ENCODE assay signal across 12 cellular contexts in the genomic region with DNA sequence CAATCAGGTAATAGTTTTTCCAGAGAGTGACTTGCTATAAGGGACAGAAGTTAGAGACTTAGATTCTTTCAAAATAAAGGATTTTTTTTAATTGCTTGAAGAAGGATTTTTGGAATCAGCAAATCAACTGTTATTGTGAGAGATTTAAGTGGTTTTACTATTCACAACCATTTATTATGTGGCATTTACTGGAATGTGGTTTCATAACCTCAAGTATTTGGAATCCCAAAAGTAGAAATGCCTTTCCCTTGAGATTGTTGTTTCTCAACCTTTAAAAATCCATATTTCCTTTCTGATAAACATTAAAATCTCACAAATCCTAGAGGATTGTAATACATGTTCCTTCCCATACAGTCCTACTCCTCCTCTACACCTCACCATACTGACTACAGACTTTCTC. TPM values are rescaled to one million over a fixed set of nuclear protein-coding genes. Genes with fewer than 3 reads are reported as not detected.
DNase-seq lines count a peak whose midpoint lies in the region; ATAC-seq and TF ChIP-seq lines count a peak whose summit lies in the region.
"Had no signal": no experiment of that assay in that cellular context is flagged by ENCODE, and none has a peak within 500 bp of the region (broad histone marks: within the 10 kb centered on the region; RNA-seq: fewer than 3 reads in every experiment).

No MANE protein-coding gene starts in this region.

- H3K4me1 Mint-ChIP-seq in activated CD8-positive, alpha-beta memory T cell treated with anti-CD3 and anti-CD28 coated beads, Interleukin-2, amount 10 ng/mL, durations not matched to agents 7 days and 5 days = peaks cover 71% of the 10 kb centered on the region

- CTCF ChIA-PET in activated CD8-positive, alpha-beta memory T cell treated with anti-CD3 and anti-CD28 coated beads, Interleukin-2, amount 10 ng/mL, durations not matched to agents 7 days and 5 days (lab: Charles Lee) = no interaction called here

- no peaks in the 10 kb centered on the region for H3K27me3 ChIP-seq in tibial artery
- no peaks in the 10 kb centered on the region for H3K27me3 ChIP-seq in H7 (ENCODE audit: control insufficient read depth, insufficient read depth, low read length)

- peak overlapping the region; percentile 88 for H3K27ac Mint-ChIP-seq in activated CD8-positive, alpha-beta memory T cell treated with anti-CD3 and anti-CD28 coated beads, Interleukin-2, amount 10 ng/mL, durations not matched to agents 7 days and 5 days

- peaks cover 82% of the 10 kb centered on the region for H3K36me3 Mint-ChIP-seq in activated CD8-positive, alpha-beta memory T cell treated with anti-CD3 and anti-CD28 coated beads, Interleukin-2, amount 10 ng/mL, durations not matched to agents 7 days and 5 days

- H3K4me3 ChIP-seq in fibroblast of the aortic adventitia (ENCODE audit: low read depth, low read length) (no peak overlapping the region), tibial artery (no peak overlapping the region), H7 (ENCODE audit: insufficient read depth, low read depth, low read length) (no peak overlapping the region)
- H3K4me3 ChIP-seq: lung had no signal

- no peak for ATAC-seq in activated CD8-positive, alpha-beta memory T cell treated with anti-CD3 and anti-CD28 coated beads, Interleukin-2, amount 10 ng/mL, durations not matched to agents 7 days and 5 days
- no peak for ATAC-seq in SK-N-SH treated with all-trans-retinoic acid at 6 μM for 48 hours

- TF ChIP-seq CTCF in fibroblast of the aortic adventitia (IDR thresholded peaks at IDR 0.05; ENCODE audit: insufficient read depth, low read length) (no peak), tibial artery (IDR thresholded peaks at IDR 0.05) (no peak)

- DNase-seq in activated CD8-positive, alpha-beta memory T cell treated with anti-CD3 and anti-CD28 coated beads, Interleukin-2, amount 10 ng/mL, durations not matched to agents 7 days and 5 days = no peak
- DNase-seq in activated CD8-positive, alpha-beta memory T cell treated with anti-CD3 and anti-CD28 coated beads for 24 hours = no peak
- DNase-seq in fibroblast of the aortic adventitia (ENCODE audit: low read depth) = peak; percentile 85
- DNase-seq in tibial artery = no peak
- no peak for DNase-seq in NCI-H69 (lab: John Stamatoyannopoulos, UW)
- no peak for DNase-seq in NK-92 (lab: John Stamatoyannopoulos, UW; ENCODE audit: unreplicated experiment)
- no peak for DNase-seq in H7
- DNase-seq: activated naive CD4-positive, alpha-beta T cell treated with anti-CD3 and anti-CD28 coated beads for 36 hours; KG1; NCI-H526 treated with DMSO at 0.1 percent for 48 hours had no signal

- peaks cover 0 to 78% (median 17%) of the 10 kb centered on the region in 4 donors for H3K4me1 ChIP-seq in tibial artery

- peaks cover 4% of the 10 kb centered on the region for H3K9me3 Mint-ChIP-seq in activated CD8-positive, alpha-beta memory T cell treated with anti-CD3 and anti-CD28 coated beads, Interleukin-2, amount 10 ng/mL, durations not matched to agents 7 days and 5 days (ENCODE audit: low read depth)
- H3K9me3 Mint-ChIP-seq: activated naive CD4-positive, alpha-beta T cell treated with anti-CD3 and anti-CD28 coated beads for 36 hours had no signal

- H3K36me3 ChIP-seq in tibial artery (peaks cover 10 to 23% (median 19%) of the 10 kb centered on the region in 3 donors), H7 (replicated peaks; ENCODE audit: control insufficient read depth, insufficient read depth, low read length) (no peaks in the 10 kb centered on the region)

- H3K4me3 Mint-ChIP-seq in activated CD8-positive, alpha-beta memory T cell treated with anti-CD3 and anti-CD28 coated beads, Interleukin-2, amount 10 ng/mL, durations not matched to agents 7 days and 5 days = peak overlapping the region; percentile 40
- H3K4me3 Mint-ChIP-seq: activated naive CD4-positive, alpha-beta T cell treated with anti-CD3 and anti-CD28 coated beads for 36 hours had no signal

- no peaks in the 10 kb centered on the region for H3K27me3 Mint-ChIP-seq in activated CD8-positive, alpha-beta memory T cell treated with anti-CD3 and anti-CD28 coated beads, Interleukin-2, amount 10 ng/mL, durations not matched to agents 7 days and 5 days

- H3K27ac ChIP-seq in tibial artery = peak overlapping the region; percentile 11 to 29

- intact Hi-C loops in tibial artery (cut with DNase I; ENCODE audit: low total_unique reads) = no loop called here

- H3K9me3 ChIP-seq in tibial artery = no peaks in the 10 kb centered on the region

TF ChIP-seq in SK-N-SH treated with all-trans-retinoic acid at 6 μM for 48 hours, 23 proteins besides CTCF, POLR2A, EP300 and RAD21:
- no peak for TF ChIP-seq ZFP30 (CRISPR knock-in tag; IDR thresholded peaks at IDR 0.05)
- TF ChIP-seq TOX (CRISPR knock-in tag; IDR thresholded peaks at IDR 0.05; ENCODE audit: borderline replicate concordance) = no peak
- TF ChIP-seq ISL1 (CRISPR knock-in tag; IDR thresholded peaks at IDR 0.05) = 0 out of 2 replicates have a peak, but pooled peaks have one; percentile 15

RNA-seq across cellular contexts. Expression of gene TANK, which starts 5.0 kb away (rescaled TPM):
- total RNA-seq in activated CD8-positive, alpha-beta memory T cell treated with anti-CD3 and anti-CD28 coated beads, Interleukin-2, amount 10 ng/mL, durations not matched to agents 7 days and 5 days = 100 to 1,000 TPM; 133 to 147 TPM
- 44.2 and 57.8 TPM in 2 replicates for total RNA-seq in fibroblast of the aortic adventitia (ENCODE audit: low replicate concordance)
- 17.8 and 22.7 TPM in 2 replicates for total RNA-seq in H7 (2014; rRNA removed; shearing (Covaris generic))
